ENCODE assay signal across 24 cellular contexts in the genomic region with DNA sequence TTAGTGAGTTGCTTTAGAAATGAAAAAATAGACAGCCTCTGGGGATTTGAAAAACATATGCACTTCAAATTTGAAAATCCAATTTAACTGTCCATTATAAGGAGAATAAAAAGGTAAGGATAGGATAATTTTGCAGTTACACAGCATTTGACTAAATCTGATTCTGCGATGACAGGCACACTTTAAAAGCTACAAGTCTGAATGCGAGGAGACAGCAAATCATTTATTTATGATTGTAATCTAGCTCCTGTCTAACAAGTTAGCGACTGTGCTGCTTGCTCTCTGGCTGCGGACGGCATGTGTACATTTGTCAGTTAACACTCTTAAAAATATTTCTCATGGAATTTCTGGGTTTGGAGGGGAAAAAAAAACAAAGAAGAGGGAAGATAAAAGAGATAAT.
DNase-seq lines count a peak whose midpoint lies in the region; TF ChIP-seq lines count a peak whose summit lies in the region.
"Had no signal": no experiment of that assay in that cellular context is flagged by ENCODE, and none has a peak within 500 bp of the region (broad histone marks: within the 10 kb centered on the region; RNA-seq: fewer than 3 reads in every experiment).

No MANE protein-coding gene starts in this region.

- H3K9ac ChIP-seq in mammary epithelial cell (ENCODE audit: insufficient read depth, low read length), result no peak overlapping the region
- H3K9ac ChIP-seq in neural cell (ENCODE audit: low read length), result no peak overlapping the region
- H3K9ac ChIP-seq: BLaER1 treated with 17β-estradiol and CSF1 and Interleukin-3, amounts not matched to agents 10 nM and 100 nM had no signal

- peak; percentile 36 for TF ChIP-seq RAD21 in neural cell (conservative IDR thresholded peaks at IDR 0.05)

- WGBS in mammary epithelial cell (ENCODE audit: low coverage, missing lambda C conversion rate), result 85% methylated on average over 5 of the region's 5 CpGs

- H3K4me3 ChIP-seq in mammary epithelial cell (replicated peaks in 1 of 3; ENCODE audit: insufficient read depth in 1 of 3, low read depth in 2 of 3, low read length in 3 of 3) (no peak overlapping the region), neural cell (ENCODE audit: low read length) (peak overlapping the region; percentile 31)
- H3K4me3 ChIP-seq: BLaER1 treated with 17β-estradiol and CSF1 and Interleukin-3, amounts not matched to agents 10 nM and 100 nM; GM12878 had no signal

- TF ChIP-seq CTCF in mammary epithelial cell (conservative IDR thresholded peaks at IDR 0.05 in 1 of 2, IDR thresholded peaks at IDR 0.05 in 1 of 2; ENCODE audit: extremely low read depth in 1 of 2, insufficient read depth in 1 of 2, low read depth in 1 of 2, low read length in 2 of 2) (no peak), VCaP (conservative IDR thresholded peaks at IDR 0.05) (no peak), neural cell (IDR thresholded peaks at IDR 0.05; ENCODE audit: poor library complexity, severe bottlenecking) (no peak)

- H3K9me3 ChIP-seq in mammary epithelial cell (replicated peaks; ENCODE audit: insufficient read depth, low read length), result peaks cover 4% of the 10 kb centered on the region
- H3K9me3 ChIP-seq in neural cell (ENCODE audit: low read length), result no peaks in the 10 kb centered on the region
- H3K9me3 ChIP-seq: Caco-2 had no signal

- H4K20me1 ChIP-seq in mammary epithelial cell (ENCODE audit: insufficient read depth, low read length) (no peaks in the 10 kb centered on the region), neural cell (ENCODE audit: insufficient read depth) (no peaks in the 10 kb centered on the region)
- H4K20me1 ChIP-seq: BLaER1 treated with 17β-estradiol and CSF1 and Interleukin-3, amounts not matched to agents 10 nM and 100 nM had no signal

- DNase-seq in T47D (ENCODE audit: low read depth in 1 of 2, low spot score in 1 of 2) (peak; percentile 39 to 70), mammary epithelial cell (no peak), left kidney (ENCODE audit: low read depth, low spot score) (peak; percentile 19), NCI-H1694 (lab: John Stamatoyannopoulos, UW) (no peak), ecto neural progenitor cell (ENCODE audit: low spot score) (no peak), mucosa of gallbladder (ENCODE audit: low spot score) (no peak)
- DNase-seq: 8988T; ACHN; Caco-2; Calu3; CD4-positive, alpha-beta T cell; CD8-positive, alpha-beta T cell; DMS 273 treated with DMSO at 0.1 percent for 48 hours; DMS153; DMS53; DMS79; DND-41; EL; GDM1 had no signal

- H3K27ac ChIP-seq in mammary epithelial cell (ENCODE audit: insufficient read depth, low read depth, low read length), result no peak overlapping the region
- peak overlapping the region; percentile 44 for H3K27ac ChIP-seq in VCaP
- peak overlapping the region; percentile 86 for H3K27ac ChIP-seq in neural cell (ENCODE audit: low read length)
- H3K27ac ChIP-seq: BLaER1 treated with 17β-estradiol and CSF1 and Interleukin-3, amounts not matched to agents 10 nM and 100 nM; C4-2B had no signal

- H3K79me2 ChIP-seq in mammary epithelial cell (ENCODE audit: insufficient read depth, low read length) (no peaks in the 10 kb centered on the region), neural cell (replicated peaks; ENCODE audit: insufficient read depth, low read length) (no peaks in the 10 kb centered on the region)

- peak; percentile 94 for TF ChIP-seq EP300 in neural cell (conservative IDR thresholded peaks at IDR 0.05; ENCODE audit: poor library complexity, severe bottlenecking)

- H3F3A ChIP-seq in neural cell (ENCODE audit: insufficient read depth, low read length, poor library complexity, severe bottlenecking), result peaks cover 4% of the 10 kb centered on the region

- in situ Hi-C loops in T47D (cut with HindIII; ENCODE audit: low pct_unique_long_range_greater_than_20kb, low sequenced_read_pairs), result no loop called here
- in situ Hi-C loops in mammary epithelial cell (cut with MboI; ENCODE audit: low sequenced_read_pairs in 2 of 2), result no loop called here

- H3K4me1 ChIP-seq in mammary epithelial cell (ENCODE audit: insufficient read depth, low read length), result no peaks in the 10 kb centered on the region
- H3K4me1 ChIP-seq: Caco-2 had no signal

- H3K4me2 ChIP-seq in mammary epithelial cell (ENCODE audit: insufficient read depth, low read depth, low read length) (no peak overlapping the region), neural cell (ENCODE audit: low read length) (peak overlapping the region; percentile 21)
- H3K4me2 ChIP-seq: BLaER1 treated with 17β-estradiol and CSF1 and Interleukin-3, amounts not matched to agents 10 nM and 100 nM had no signal

- dilution Hi-C loops in mammary epithelial cell (cut with HindIII; ENCODE audit: low sequenced_read_pairs), result no loop called here

- CTCF ChIA-PET in mammary epithelial cell (lab: Charles Lee; ENCODE audit: low non-redundant PET), result no interaction called here

- BruUV-seq in mammary epithelial cell (replicated peaks; lab: Mats Ljungman, UMichigan), result no TSS peak

- H3K27me3 ChIP-seq in mammary epithelial cell (ENCODE audit: insufficient read depth, low read length) (no peaks in the 10 kb centered on the region), neural cell (ENCODE audit: insufficient read depth, low read depth, low read length) (no peaks in the 10 kb centered on the region)
- H3K27me3 ChIP-seq: BLaER1 treated with 17β-estradiol and CSF1 and Interleukin-3, amounts not matched to agents 10 nM and 100 nM had no signal

- H3K36me3 ChIP-seq in mammary epithelial cell (ENCODE audit: insufficient read depth, low read length) (no peaks in the 10 kb centered on the region), neural cell (ENCODE audit: insufficient read depth, low read length) (no peaks in the 10 kb centered on the region)
- H3K36me3 ChIP-seq: BLaER1 treated with 17β-estradiol and CSF1 and Interleukin-3, amounts not matched to agents 10 nM and 100 nM had no signal

- H2AFZ ChIP-seq in mammary epithelial cell (ENCODE audit: low read depth, low read length) (no peak overlapping the region), neural cell (ENCODE audit: low read depth, low read length) (no peak overlapping the region)

- intact Hi-C loops in mammary epithelial cell (cut with micrococcal nuclease), result no loop called here

- no peaks in the 10 kb centered on the region for H3K9me2 ChIP-seq in neural cell (ENCODE audit: insufficient read depth, low read length)

TF ChIP-seq in neural cell, 6 proteins besides CTCF, POLR2A, EP300 and RAD21:
- TF ChIP-seq POLR2AphosphoS5 (IDR thresholded peaks at IDR 0.05) (peak; percentile 85), MXI1 (conservative IDR thresholded peaks at IDR 0.05; ENCODE audit: poor library complexity, severe bottlenecking) (peak; percentile 46)
- TF ChIP-seq, protein P1, sequence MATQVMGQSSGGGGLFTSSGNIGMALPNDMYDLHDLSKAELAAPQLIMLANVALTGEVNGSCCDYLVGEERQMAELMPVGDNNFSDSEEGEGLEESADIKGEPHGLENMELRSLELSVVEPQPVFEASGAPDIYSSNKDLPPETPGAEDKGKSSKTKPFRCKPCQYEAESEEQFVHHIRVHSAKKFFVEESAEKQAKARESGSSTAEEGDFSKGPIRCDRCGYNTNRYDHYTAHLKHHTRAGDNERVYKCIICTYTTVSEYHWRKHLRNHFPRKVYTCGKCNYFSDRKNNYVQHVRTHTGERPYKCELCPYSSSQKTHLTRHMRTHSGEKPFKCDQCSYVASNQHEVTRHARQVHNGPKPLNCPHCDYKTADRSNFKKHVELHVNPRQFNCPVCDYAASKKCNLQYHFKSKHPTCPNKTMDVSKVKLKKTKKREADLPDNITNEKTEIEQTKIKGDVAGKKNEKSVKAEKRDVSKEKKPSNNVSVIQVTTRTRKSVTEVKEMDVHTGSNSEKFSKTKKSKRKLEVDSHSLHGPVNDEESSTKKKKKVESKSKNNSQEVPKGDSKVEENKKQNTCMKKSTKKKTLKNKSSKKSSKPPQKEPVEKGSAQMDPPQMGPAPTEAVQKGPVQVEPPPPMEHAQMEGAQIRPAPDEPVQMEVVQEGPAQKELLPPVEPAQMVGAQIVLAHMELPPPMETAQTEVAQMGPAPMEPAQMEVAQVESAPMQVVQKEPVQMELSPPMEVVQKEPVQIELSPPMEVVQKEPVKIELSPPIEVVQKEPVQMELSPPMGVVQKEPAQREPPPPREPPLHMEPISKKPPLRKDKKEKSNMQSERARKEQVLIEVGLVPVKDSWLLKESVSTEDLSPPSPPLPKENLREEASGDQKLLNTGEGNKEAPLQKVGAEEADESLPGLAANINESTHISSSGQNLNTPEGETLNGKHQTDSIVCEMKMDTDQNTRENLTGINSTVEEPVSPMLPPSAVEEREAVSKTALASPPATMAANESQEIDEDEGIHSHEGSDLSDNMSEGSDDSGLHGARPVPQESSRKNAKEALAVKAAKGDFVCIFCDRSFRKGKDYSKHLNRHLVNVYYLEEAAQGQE (IDR thresholded peaks at IDR 0.05; ENCODE audit: borderline replicate concordance), result no peak

Comparison
In these comparisons a context has a peak if more than half of its experiments do, and no peak if none do; other contexts are left out.
1. DNase-seq: peak in T47D (2 of 2) and left kidney (single experiment); none in mammary epithelial cell (single experiment), NCI-H1694 (single experiment), ecto neural progenitor cell (single experiment) and mucosa of gallbladder (single experiment).